28 cellular contexts compared by ENCODE assay signal in the genomic region with DNA sequence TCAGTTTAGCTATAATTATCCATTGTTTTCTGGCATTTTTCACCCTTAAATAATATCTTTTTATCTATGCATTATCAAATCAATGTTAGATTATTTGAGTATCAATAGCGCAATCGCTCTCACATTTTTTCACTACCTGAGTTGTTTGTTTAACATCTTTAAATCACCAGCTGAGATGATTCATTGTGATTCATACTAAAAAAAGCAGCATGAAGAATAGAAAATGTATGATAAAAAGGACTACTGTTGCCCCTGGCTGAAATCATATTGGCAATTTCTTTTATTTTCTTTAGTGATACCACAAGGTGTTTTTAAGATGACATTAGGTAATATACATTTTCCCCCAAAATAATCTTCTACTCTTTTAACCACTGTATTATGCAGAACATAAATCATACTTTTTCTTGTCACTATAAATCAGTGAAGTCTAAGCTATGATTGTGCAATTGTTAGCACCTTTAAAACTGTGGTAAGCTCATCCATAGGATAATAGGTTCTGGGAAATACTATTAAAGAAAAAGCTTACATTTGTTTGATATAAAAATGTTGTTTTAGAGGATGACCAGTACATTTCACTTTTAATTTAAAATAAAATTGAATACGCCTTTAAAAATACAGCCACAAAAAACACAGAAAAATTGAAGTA.
DNase-seq lines count a peak whose midpoint lies in the region; TF ChIP-seq lines count a peak whose summit lies in the region.
"Had no signal": no experiment of that assay in that cellular context is flagged by ENCODE, and none has a peak within 500 bp of the region (broad histone marks: within the 10 kb centered on the region; RNA-seq: fewer than 3 reads in every experiment).

No MANE protein-coding gene starts in this region.

- no peak overlapping the region for H3K4me3 Mint-ChIP-seq in immature natural killer cell
- H3K4me3 Mint-ChIP-seq: activated B cell treated with CpG ODN at 0.5 μM for 24 hours; activated naive CD4-positive, alpha-beta T cell treated with anti-CD3 and anti-CD28 coated beads, Interleukin-2, amount 50 U/mL, for 24 hours; CD4-positive, CD25-positive, alpha-beta regulatory T cell; nephron had no signal

- no peaks in the 10 kb centered on the region for H3K4me1 Mint-ChIP-seq in immature natural killer cell
- H3K4me1 Mint-ChIP-seq: activated B cell treated with CpG ODN at 0.5 μM for 24 hours; activated naive CD4-positive, alpha-beta T cell treated with anti-CD3 and anti-CD28 coated beads, Interleukin-2, amount 50 U/mL, for 24 hours; CD4-positive, CD25-positive, alpha-beta regulatory T cell; nephron had no signal

- H3K27me3 Mint-ChIP-seq in immature natural killer cell (ENCODE audit: low read depth in 3 of 3) = no peaks in the 10 kb centered on the region
- H3K27me3 Mint-ChIP-seq: activated B cell treated with CpG ODN at 0.5 μM for 24 hours; activated naive CD4-positive, alpha-beta T cell treated with anti-CD3 and anti-CD28 coated beads, Interleukin-2, amount 50 U/mL, for 24 hours; CD4-positive, CD25-positive, alpha-beta regulatory T cell had no signal

- no peaks in the 10 kb centered on the region for H3K36me3 Mint-ChIP-seq in immature natural killer cell
- H3K36me3 Mint-ChIP-seq: activated naive CD4-positive, alpha-beta T cell treated with anti-CD3 and anti-CD28 coated beads, Interleukin-2, amount 50 U/mL, for 24 hours; CD4-positive, CD25-positive, alpha-beta regulatory T cell had no signal

- intact Hi-C loops in cardiac septum (cut with DNase I) = no loop called here

- TF ChIP-seq CTCF in choroid plexus epithelial cell (conservative IDR thresholded peaks at IDR 0.05; ENCODE audit: low read depth, low read length) = no peak

- H3K27ac Mint-ChIP-seq in immature natural killer cell = no peak overlapping the region
- H3K27ac Mint-ChIP-seq: activated B cell treated with CpG ODN at 0.5 μM for 24 hours; activated naive CD4-positive, alpha-beta T cell treated with anti-CD3 and anti-CD28 coated beads, Interleukin-2, amount 50 U/mL, for 24 hours; CD4-positive, CD25-positive, alpha-beta regulatory T cell; nephron had no signal

- peak; percentile 52 for DNase-seq in ELR (ENCODE audit: low read depth)
- DNase-seq in LHCN-M2 (ENCODE audit: low read depth) = peak; percentile 9
- DNase-seq in choroid plexus epithelial cell (ENCODE audit: low read depth) = peak; percentile 13
- peak; percentile 20 for DNase-seq in renal cortical epithelial cell (ENCODE audit: low read depth)
- no peak for DNase-seq in immature natural killer cell
- DNase-seq in cardiac septum (ENCODE audit: low spot score) = no peak
- DNase-seq in middle frontal gyrus (ENCODE audit: extremely low spot score, low spot score) = no peak
- DNase-seq: activated B cell treated with CpG ODN at 0.5 μM for 24 hours; activated CD4-positive, alpha-beta T cell treated with anti-CD3 and anti-CD28 coated beads, Interleukin-2, amount 50 U/mL, for 48 hours; activated CD8-positive, alpha-beta memory T cell treated with anti-CD3 and anti-CD28 coated beads, Interleukin-2, amount 50 U/mL, for 4 hours; aorta; CD4-positive, CD25-positive, alpha-beta regulatory T cell; DMS 273 treated with DMSO at 0.1 percent for 48 hours; erythroblast; gastrocnemius medialis; GF-D8; midbrain; NCI-H1048; NCI-H187; NCI-H69; ovary; stimulated activated CD4-positive, alpha-beta T cell treated with anti-CD3 and anti-CD28 coated beads, Interleukin-12 subunit alpha, Interleukin-12 subunit beta, amount 100 ng/mL, for 4 hours; stimulated activated CD4-positive, alpha-beta T cell treated with anti-CD3 and anti-CD28 coated beads, Interleukin-4, amount 100 ng/mL, for 4 hours; stimulated activated naive CD8-positive, alpha-beta T cell treated with anti-CD3 and anti-CD28 coated beads, Interleukin-15, Interleukin-2, amounts not matched to agents 100 U/mL and 50 U/mL, for 24 hours had no signal

- peaks cover 7 to 16% (median 10%) of the 10 kb centered on the region in 6 donors for H3K9me3 Mint-ChIP-seq in immature natural killer cell
- H3K9me3 Mint-ChIP-seq: activated naive CD4-positive, alpha-beta T cell treated with anti-CD3 and anti-CD28 coated beads, Interleukin-2, amount 50 U/mL, for 24 hours; nephron had no signal

- H3K4me3 ChIP-seq in choroid plexus epithelial cell (ENCODE audit: low read depth, low read length) = no peak overlapping the region
- H3K4me3 ChIP-seq: gastrocnemius medialis, hepatocyte, ovary, thoracic aorta had no signal

Comparison
In these comparisons a context has a peak if more than half of its experiments do, and no peak if none do; other contexts are left out.
1. DNase-seq: peak in ELR (single experiment), LHCN-M2 (single experiment), choroid plexus epithelial cell (single experiment) and renal cortical epithelial cell (single experiment); none in immature natural killer cell (0 of 3), cardiac septum (single experiment) and middle frontal gyrus (single experiment).